35 cellular contexts compared by ENCODE assay signal in genomic region chr14:21506557-21506956, GRCh38.
"Had no signal": no experiment of that assay in that cellular context is flagged by ENCODE, and none has a peak within 500 bp of the region (broad histone marks: within the 10 kb centered on the region; RNA-seq: fewer than 3 reads in every experiment).

No MANE protein-coding gene starts in this region.

- H3K27ac Mint-ChIP-seq: activated B cell treated with CpG ODN at 0.5 μM for 24 hours; activated CD4-positive, alpha-beta memory T cell treated with anti-CD3 and anti-CD28 coated beads, Interleukin-2, amount 10 ng/mL, durations not matched to agents 7 days and 5 days; activated CD4-positive, alpha-beta T cell treated with anti-CD3 and anti-CD28 coated beads, Interleukin-2, amount 10 ng/mL, durations not matched to agents 7 days and 5 days; activated naive CD4-positive, alpha-beta T cell treated with anti-CD3 and anti-CD28 coated beads for 36 hours; activated naive CD4-positive, alpha-beta T cell treated with anti-CD3 and anti-CD28 coated beads, Interleukin-2, amount 50 U/mL, for 24 hours; activated naive CD8-positive, alpha-beta T cell treated with anti-CD3 and anti-CD28 coated beads for 36 hours; activated naive CD8-positive, alpha-beta T cell treated with anti-CD3 and anti-CD28 coated beads, Interleukin-2, amount 50 U/mL, for 24 hours; activated T-helper 1 cell treated with anti-CD3 and anti-CD28 coated beads, Interleukin-12 subunit alpha, Interleukin-12 subunit beta, Interleukin-2, Interleukin-4 antibody, amounts not matched to agents 30 ng/mL and 10 ng/mL and 1 ng/mL, durations not matched to agents 14 hours and 24 hours and 36 hours; activated T-helper 2 cell treated with anti-CD3 and anti-CD28 coated beads, Interferon-gamma antibody, Interleukin-2, Interleukin-4, amounts not matched to agents 10 μg/mL and 5 μg/mL and 100 μg/mL, durations not matched to agents 14 hours and 24 hours and 36 hours; dendritic cell treated with granulocyte-macrophage colony-stimulating factor and Interleukin-4, amounts not matched to agents 40 ng/mL and 50 ng/mL, for 4 days; endodermal cell; T-cell; T-helper 1 cell treated with Interleukin-12 subunit alpha and Interleukin-12 subunit beta and Interleukin-4 antibody, amounts not matched to agents 30 μg/mL and 1 μg/mL, for 36 hours; T-helper 2 cell treated with Interferon-gamma antibody and Interleukin-4, amounts not matched to agents 5 μg/mL and 100 μg/mL, for 36 hours had no signal

- DNase-seq: activated B cell treated with CpG ODN at 0.5 μM for 24 hours; activated CD4-positive, alpha-beta memory T cell treated with anti-CD3 and anti-CD28 coated beads, Interleukin-2, amount 10 ng/mL, durations not matched to agents 7 days and 5 days; activated CD4-positive, alpha-beta T cell treated with anti-CD3 and anti-CD28 coated beads, Interleukin-2, amount 10 ng/mL, durations not matched to agents 7 days and 5 days; activated CD4-positive, alpha-beta T cell treated with anti-CD3 and anti-CD28 coated beads, Interleukin-2, amount 50 U/mL, for 4 hours; activated CD8-positive, alpha-beta memory T cell treated with anti-CD3 and anti-CD28 coated beads, Interleukin-2, amount 50 U/mL, for 48 hours; activated effector memory CD4-positive, alpha-beta T cell treated with anti-CD3 and anti-CD28 coated beads, Interleukin-2, amount 50 U/mL, for 16 hours; activated naive CD4-positive, alpha-beta T cell treated with anti-CD3 and anti-CD28 coated beads for 36 hours; activated naive CD8-positive, alpha-beta T cell treated with anti-CD3 and anti-CD28 coated beads for 36 hours; activated naive CD8-positive, alpha-beta T cell treated with anti-CD3 and anti-CD28 coated beads, Interleukin-2, amount 50 U/mL, for 24 hours; activated T-cell treated with anti-CD3 and anti-CD28 coated beads for 4 hours; activated T-cell treated with anti-CD3 and anti-CD28 coated beads, Interleukin-2, amount 50 U/mL, for 4 hours; adrenal gland; amygdala; aorta; body of pancreas; caudate nucleus; cerebellar nuclear complex; dorsolateral prefrontal cortex; effector memory CD4-positive, alpha-beta T cell; endodermal cell; foreskin fibroblast; heart left ventricle; T-cell; T1000; WERI-Rb-1 had no signal

- FAIRE-seq: frontal cortex had no signal

- H3K4me3 Mint-ChIP-seq: activated B cell treated with CpG ODN at 0.5 μM for 24 hours; activated CD4-positive, alpha-beta memory T cell treated with anti-CD3 and anti-CD28 coated beads, Interleukin-2, amount 10 ng/mL, durations not matched to agents 7 days and 5 days; activated CD4-positive, alpha-beta T cell treated with anti-CD3 and anti-CD28 coated beads, Interleukin-2, amount 10 ng/mL, durations not matched to agents 7 days and 5 days; activated naive CD4-positive, alpha-beta T cell treated with anti-CD3 and anti-CD28 coated beads for 36 hours; activated naive CD4-positive, alpha-beta T cell treated with anti-CD3 and anti-CD28 coated beads, Interleukin-2, amount 50 U/mL, for 24 hours; activated naive CD8-positive, alpha-beta T cell treated with anti-CD3 and anti-CD28 coated beads for 36 hours; activated naive CD8-positive, alpha-beta T cell treated with anti-CD3 and anti-CD28 coated beads, Interleukin-2, amount 50 U/mL, for 24 hours; activated T-cell treated with anti-CD3 and anti-CD28 coated beads, Interleukin-2, amount 50 U/mL, for 4 hours; activated T-helper 1 cell treated with anti-CD3 and anti-CD28 coated beads, Interleukin-12 subunit alpha, Interleukin-12 subunit beta, Interleukin-2, Interleukin-4 antibody, amounts not matched to agents 30 ng/mL and 10 ng/mL and 1 ng/mL, durations not matched to agents 14 hours and 24 hours and 36 hours; dendritic cell treated with granulocyte-macrophage colony-stimulating factor and Interleukin-4, amounts not matched to agents 40 ng/mL and 50 ng/mL, for 4 days; endodermal cell; T-cell; T-helper 1 cell treated with Interleukin-12 subunit alpha and Interleukin-12 subunit beta and Interleukin-4 antibody, amounts not matched to agents 30 μg/mL and 1 μg/mL, for 36 hours; T-helper 2 cell treated with Interferon-gamma antibody and Interleukin-4, amounts not matched to agents 5 μg/mL and 100 μg/mL, for 36 hours had no signal

- H3K27ac ChIP-seq: adrenal gland, body of pancreas, coronary artery, dorsolateral prefrontal cortex, heart left ventricle, WERI-Rb-1 had no signal

- H3K9me3 Mint-ChIP-seq: activated B cell treated with CpG ODN at 0.5 μM for 24 hours; activated CD4-positive, alpha-beta memory T cell treated with anti-CD3 and anti-CD28 coated beads, Interleukin-2, amount 10 ng/mL, durations not matched to agents 7 days and 5 days; activated naive CD4-positive, alpha-beta T cell treated with anti-CD3 and anti-CD28 coated beads for 36 hours; activated naive CD4-positive, alpha-beta T cell treated with anti-CD3 and anti-CD28 coated beads, Interleukin-2, amount 50 U/mL, for 24 hours; activated naive CD8-positive, alpha-beta T cell treated with anti-CD3 and anti-CD28 coated beads for 36 hours; activated T-cell treated with anti-CD3 and anti-CD28 coated beads, Interleukin-2, amount 50 U/mL, for 4 hours; activated T-helper 1 cell treated with anti-CD3 and anti-CD28 coated beads, Interleukin-12 subunit alpha, Interleukin-12 subunit beta, Interleukin-2, Interleukin-4 antibody, amounts not matched to agents 30 ng/mL and 10 ng/mL and 1 ng/mL, durations not matched to agents 14 hours and 24 hours and 36 hours; activated T-helper 2 cell treated with anti-CD3 and anti-CD28 coated beads, Interferon-gamma antibody, Interleukin-2, Interleukin-4, amounts not matched to agents 10 μg/mL and 5 μg/mL and 100 μg/mL, durations not matched to agents 14 hours and 24 hours and 36 hours; dendritic cell treated with granulocyte-macrophage colony-stimulating factor and Interleukin-4, amounts not matched to agents 40 ng/mL and 50 ng/mL, for 4 days; T-cell; T-helper 1 cell treated with Interleukin-12 subunit alpha and Interleukin-12 subunit beta and Interleukin-4 antibody, amounts not matched to agents 30 μg/mL and 1 μg/mL, for 36 hours; T-helper 2 cell treated with Interferon-gamma antibody and Interleukin-4, amounts not matched to agents 5 μg/mL and 100 μg/mL, for 36 hours had no signal

- H3K27me3 Mint-ChIP-seq: activated B cell treated with CpG ODN at 0.5 μM for 24 hours; activated CD4-positive, alpha-beta memory T cell treated with anti-CD3 and anti-CD28 coated beads, Interleukin-2, amount 10 ng/mL, durations not matched to agents 7 days and 5 days; activated CD4-positive, alpha-beta T cell treated with anti-CD3 and anti-CD28 coated beads, Interleukin-2, amount 10 ng/mL, durations not matched to agents 7 days and 5 days; activated naive CD4-positive, alpha-beta T cell treated with anti-CD3 and anti-CD28 coated beads, Interleukin-2, amount 50 U/mL, for 24 hours; activated naive CD8-positive, alpha-beta T cell treated with anti-CD3 and anti-CD28 coated beads for 36 hours; activated naive CD8-positive, alpha-beta T cell treated with anti-CD3 and anti-CD28 coated beads, Interleukin-2, amount 50 U/mL, for 24 hours; dendritic cell treated with granulocyte-macrophage colony-stimulating factor and Interleukin-4, amounts not matched to agents 40 ng/mL and 50 ng/mL, for 4 days; T-cell had no signal

- H3K27me3 ChIP-seq: adrenal gland, body of pancreas, dorsolateral prefrontal cortex, heart left ventricle had no signal

- H3K4me3 ChIP-seq: adrenal gland, body of pancreas, coronary artery, dorsolateral prefrontal cortex, heart left ventricle had no signal

- ATAC-seq: activated CD4-positive, CD25-positive, alpha-beta regulatory T cell treated with anti-CD3 and anti-CD28 coated beads, Interleukin-2, amount 50 U/mL, for 24 hours; activated naive CD8-positive, alpha-beta T cell treated with anti-CD3 and anti-CD28 coated beads, Interleukin-2, amount 50 U/mL, for 24 hours; activated T-cell treated with anti-CD3 and anti-CD28 coated beads, Interleukin-2, amount 50 U/mL, for 4 hours; body of pancreas; esophagus mucosa; heart left ventricle; T-cell had no signal

- H3K9me3 ChIP-seq: adrenal gland, body of pancreas, heart left ventricle had no signal
